Comparison of ENCODE assay signal across 24 cellular contexts in the genomic region with DNA sequence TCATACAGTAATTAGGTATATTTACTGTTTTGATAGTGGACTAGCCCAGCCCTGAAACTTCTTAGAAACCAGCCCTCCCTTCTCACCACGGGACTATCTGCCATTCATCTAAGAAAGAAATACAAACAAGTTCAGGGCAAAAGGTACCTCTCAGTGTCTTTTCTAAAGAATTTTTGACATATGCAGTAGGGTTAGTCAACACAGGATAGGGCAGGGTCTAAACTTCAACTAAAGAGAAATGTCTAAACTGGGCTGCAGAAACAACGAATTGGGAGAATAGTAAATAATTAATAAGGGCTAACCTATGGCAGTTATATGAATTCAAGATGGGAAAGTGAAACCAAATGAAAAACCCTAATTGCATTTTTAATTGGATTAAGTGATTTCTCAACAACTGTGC.
DNase-seq lines count a peak whose midpoint lies in the region; ATAC-seq and TF ChIP-seq lines count a peak whose summit lies in the region.
"Had no signal": no experiment of that assay in that cellular context is flagged by ENCODE, and none has a peak within 500 bp of the region (broad histone marks: within the 10 kb centered on the region; RNA-seq: fewer than 3 reads in every experiment).

No MANE protein-coding gene starts in this region.

- H4K20me1 ChIP-seq in osteoblast (ENCODE audit: insufficient read depth, low read length) = no peaks in the 10 kb centered on the region

- no peak overlapping the region for H3K4me3 ChIP-seq in osteoblast (ENCODE audit: insufficient read depth, low read length)
- H3K4me3 ChIP-seq in coronary artery = no peak overlapping the region
- H3K4me3 ChIP-seq: heart left ventricle, left lung, ovary, Peyer's patch had no signal

- no peaks in the 10 kb centered on the region for H3K9me3 ChIP-seq in osteoblast (ENCODE audit: low read depth, low read length)
- H3K9me3 ChIP-seq: heart left ventricle, left lung, ovary, Peyer's patch had no signal

- H3K27me3 ChIP-seq in osteoblast (ENCODE audit: insufficient read depth, low read length) = no peaks in the 10 kb centered on the region
- H3K27me3 ChIP-seq: heart left ventricle, left lung, ovary, Peyer's patch had no signal

- H3K27ac ChIP-seq in osteoblast (ENCODE audit: low read depth, low read length) (no peak overlapping the region), coronary artery (no peak overlapping the region)
- H3K27ac ChIP-seq: heart left ventricle, left lung, ovary, Peyer's patch, VCaP had no signal

- no peaks in the 10 kb centered on the region for H3K36me3 ChIP-seq in osteoblast (ENCODE audit: insufficient read depth, low read length)
- H3K36me3 ChIP-seq: heart left ventricle, left lung, ovary, Peyer's patch had no signal

- DNase-seq in osteoblast (ENCODE audit: insufficient read length, low spot score, missing footprints) (no peak), coronary artery (ENCODE audit: low spot score) (no peak), Right ventricle myocardium inferior (ENCODE audit: missing footprints) (no peak), middle frontal gyrus (ENCODE audit: extremely low spot score, low spot score) (no peak)
- DNase-seq: activated CD4-positive, alpha-beta T cell treated with anti-CD3 and anti-CD28 coated beads, Interleukin-2, amount 50 U/mL, for 1 hour; activated naive CD8-positive, alpha-beta T cell treated with anti-CD3 and anti-CD28 coated beads for 36 hours; CD4-positive, alpha-beta T cell; DMS153; GOT3; heart left ventricle; left lung; natural killer cell; NCI-H1105; NCI-H2029 treated with DMSO at 0.1 percent for 48 hours; NCI-H226; ovary; Peyer's patch; right cardiac atrium; stimulated activated CD4-positive, alpha-beta T cell treated with anti-CD3 and anti-CD28 coated beads, Interleukin-4, amount 100 ng/mL, for 4 hours; stimulated activated naive CD8-positive, alpha-beta T cell treated with anti-CD3 and anti-CD28 coated beads, Interleukin-15, Interleukin-2, amounts not matched to agents 100 U/mL and 50 U/mL, for 24 hours had no signal

- no peaks in the 10 kb centered on the region for H3K79me2 ChIP-seq in osteoblast (ENCODE audit: insufficient read depth, low read length)

- ATAC-seq in GM18907 (IDR thresholded peaks at IDR 0.05; ENCODE audit: unreplicated experiment) (peak; percentile 43), GM21381 (IDR thresholded peaks at IDR 0.05; ENCODE audit: unreplicated experiment) (peak; percentile 41), HG03378 (IDR thresholded peaks at IDR 0.05; ENCODE audit: unreplicated experiment) (peak; percentile 35), Right ventricle myocardium inferior (no peak)
- ATAC-seq: heart left ventricle; left lung; natural killer cell; right cardiac atrium; stimulated activated naive CD8-positive, alpha-beta T cell treated with anti-CD3 and anti-CD28 coated beads, Interleukin-15, Interleukin-2, amounts not matched to agents 100 U/mL and 50 U/mL, for 24 hours had no signal

- no peak overlapping the region for H3K4me2 ChIP-seq in osteoblast (ENCODE audit: insufficient read depth, low read length)

- H3K4me1 ChIP-seq in osteoblast (ENCODE audit: insufficient read depth, low read length) = no peaks in the 10 kb centered on the region
- H3K4me1 ChIP-seq: heart left ventricle, left lung, Peyer's patch had no signal

- TF ChIP-seq CTCF in osteoblast (IDR thresholded peaks at IDR 0.05; ENCODE audit: extremely low read depth, low read depth, low read length) = no peak
- no peak for TF ChIP-seq CTCF in coronary artery (IDR thresholded peaks at IDR 0.05)

- intact Hi-C loops in Right ventricle myocardium inferior (cut with DNase I) = no loop called here

- peak overlapping the region; percentile 28 for H2AFZ ChIP-seq in osteoblast (ENCODE audit: low read length)
